In the genomic region with DNA sequence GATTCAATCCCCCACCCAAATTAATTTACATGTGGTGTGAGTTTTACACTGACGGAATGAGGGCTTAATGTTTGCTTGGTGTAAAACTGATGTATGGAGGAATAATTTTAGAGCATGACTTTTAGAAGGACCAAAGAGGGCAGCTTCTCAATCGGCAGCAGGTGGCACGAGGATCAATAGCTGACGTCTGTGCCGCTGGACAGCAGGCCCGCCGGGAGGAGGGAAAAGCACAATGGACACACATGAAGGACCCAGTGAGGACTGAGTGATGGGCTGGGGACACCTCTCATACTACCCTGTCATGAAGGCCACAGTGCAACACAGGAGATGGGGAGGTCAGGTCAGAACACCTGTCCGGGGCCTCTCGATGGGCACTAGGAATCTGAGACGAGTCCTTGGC, we compare ENCODE assay signal across 27 cellular contexts.
"Had no signal": no experiment of that assay in that cellular context is flagged by ENCODE, and none has a peak within 500 bp of the region (broad histone marks: within the 10 kb centered on the region; RNA-seq: fewer than 3 reads in every experiment).

No MANE protein-coding gene starts in this region.

- H3K4me3 ChIP-seq: coronary artery, dorsolateral prefrontal cortex, heart left ventricle had no signal

- ATAC-seq: activated CD4-positive, alpha-beta T cell treated with anti-CD3 and anti-CD28 coated beads for 36 hours; activated CD8-positive, alpha-beta T cell treated with anti-CD3 and anti-CD28 coated beads for 36 hours; activated T-cell treated with anti-CD3 and anti-CD28 coated beads, Interleukin-2, amount 50 U/mL, for 4 hours; activated T-helper 17 cell treated with anti-CD3 and anti-CD28 coated beads, Interleukin-2, amount 50 U/mL, for 72 hours; esophagus mucosa; heart left ventricle had no signal

- H3K36me3 ChIP-seq: brain microvascular endothelial cell, heart left ventricle had no signal

- H3K27ac ChIP-seq: brain microvascular endothelial cell, coronary artery, dorsolateral prefrontal cortex, heart left ventricle had no signal

- H3K4me3 Mint-ChIP-seq: activated CD4-positive, alpha-beta T cell treated with anti-CD3 and anti-CD28 coated beads for 36 hours; activated CD4-positive, alpha-beta T cell treated with anti-CD3 and anti-CD28 coated beads, Interleukin-2, amount 10 ng/mL, durations not matched to agents 7 days and 5 days; activated CD8-positive, alpha-beta T cell treated with anti-CD3 and anti-CD28 coated beads for 36 hours; activated naive CD8-positive, alpha-beta T cell; activated T-cell treated with anti-CD3 and anti-CD28 coated beads, Interleukin-2, amount 50 U/mL, for 4 hours; activated T-helper 17 cell treated with anti-CD3 and anti-CD28 coated beads, Interleukin-2, amount 50 U/mL, for 72 hours; central memory CD8-positive, alpha-beta T cell; dendritic cell treated with granulocyte-macrophage colony-stimulating factor and Interleukin-4, amounts not matched to agents 40 ng/mL and 50 ng/mL, for 4 days; endodermal cell had no signal

- H3K27me3 ChIP-seq: brain microvascular endothelial cell, dorsolateral prefrontal cortex, heart left ventricle had no signal

- H3K4me1 Mint-ChIP-seq: activated CD4-positive, alpha-beta T cell treated with anti-CD3 and anti-CD28 coated beads for 36 hours; activated CD4-positive, alpha-beta T cell treated with anti-CD3 and anti-CD28 coated beads, Interleukin-2, amount 10 ng/mL, durations not matched to agents 7 days and 5 days; activated T-helper 17 cell treated with anti-CD3 and anti-CD28 coated beads, Interleukin-2, amount 50 U/mL, for 72 hours; central memory CD8-positive, alpha-beta T cell; endodermal cell had no signal

- H3K27ac Mint-ChIP-seq: activated CD4-positive, alpha-beta T cell treated with anti-CD3 and anti-CD28 coated beads for 36 hours; activated CD4-positive, alpha-beta T cell treated with anti-CD3 and anti-CD28 coated beads, Interleukin-2, amount 10 ng/mL, durations not matched to agents 7 days and 5 days; activated CD8-positive, alpha-beta T cell treated with anti-CD3 and anti-CD28 coated beads for 36 hours; activated naive CD8-positive, alpha-beta T cell; activated T-helper 17 cell treated with anti-CD3 and anti-CD28 coated beads, Interleukin-2, amount 50 U/mL, for 72 hours; dendritic cell treated with granulocyte-macrophage colony-stimulating factor and Interleukin-4, amounts not matched to agents 40 ng/mL and 50 ng/mL, for 4 days; endodermal cell had no signal

- H3K27me3 Mint-ChIP-seq: activated CD8-positive, alpha-beta T cell treated with anti-CD3 and anti-CD28 coated beads for 36 hours; dendritic cell treated with granulocyte-macrophage colony-stimulating factor and Interleukin-4, amounts not matched to agents 40 ng/mL and 50 ng/mL, for 4 days had no signal

- H3K4me1 ChIP-seq: heart left ventricle had no signal

- DNase-seq: activated CD4-positive, alpha-beta T cell treated with anti-CD3 and anti-CD28 coated beads for 36 hours; activated CD4-positive, alpha-beta T cell treated with anti-CD3 and anti-CD28 coated beads, Interleukin-2, amount 10 ng/mL, durations not matched to agents 7 days and 5 days; activated CD4-positive, alpha-beta T cell treated with anti-CD3 and anti-CD28 coated beads, Interleukin-2, amount 50 U/mL, for 4 hours; activated CD4-positive, CD25-positive, alpha-beta regulatory T cell; activated CD4-positive, CD25-positive, alpha-beta regulatory T cell treated with anti-CD3 and anti-CD28 coated beads, Interleukin-2, amount 50 U/mL, for 72 hours; activated CD8-positive, alpha-beta memory T cell treated with anti-CD3 and anti-CD28 coated beads for 24 hours; activated CD8-positive, alpha-beta T cell treated with anti-CD3 and anti-CD28 coated beads for 36 hours; activated effector memory CD4-positive, alpha-beta T cell treated with Interleukin-2 at 50 U/mL for 16 hours; activated gamma-delta T cell treated with Interleukin-2 at 50 U/mL for 16 hours; activated naive CD4-positive, alpha-beta T cell treated with anti-CD3 and anti-CD28 coated beads, Interleukin-2, amount 50 U/mL, for 16 hours; activated naive CD4-positive, alpha-beta T cell treated with Interleukin-2 at 50 U/mL for 16 hours; activated T-cell treated with anti-CD3 and anti-CD28 coated beads, Interleukin-2, amount 50 U/mL, for 4 hours; amniotic stem cell; anterior cingulate cortex; brain microvascular endothelial cell; dorsolateral prefrontal cortex; effector memory CD4-positive, alpha-beta T cell; endodermal cell; foreskin fibroblast; heart left ventricle; T-helper 2 cell had no signal
